Comparison of ENCODE assay signal across 32 cellular contexts in the genomic region with DNA sequence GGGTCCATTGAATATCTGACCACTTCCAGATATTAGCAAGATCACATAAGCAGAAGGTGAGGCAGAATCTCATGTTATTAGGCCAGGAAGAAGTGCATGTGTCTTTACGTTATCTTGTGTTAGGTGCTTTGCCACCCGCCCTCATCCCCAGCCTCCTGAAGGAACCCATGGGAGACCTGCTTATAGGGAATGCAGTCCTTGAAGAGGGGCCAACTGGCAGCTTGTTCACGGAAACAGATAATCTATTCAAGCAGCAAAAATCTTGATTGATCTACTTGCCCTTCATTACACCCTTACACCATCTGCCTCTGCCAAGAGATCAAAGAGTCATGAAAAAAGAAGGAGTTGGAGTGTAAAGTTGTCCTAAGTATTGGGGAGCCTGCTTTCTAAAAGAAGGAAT.
"Had no signal": no experiment of that assay in that cellular context is flagged by ENCODE, and none has a peak within 500 bp of the region (broad histone marks: within the 10 kb centered on the region; RNA-seq: fewer than 3 reads in every experiment).

No MANE protein-coding gene starts in this region.

- H3K9me3 Mint-ChIP-seq: endodermal cell had no signal

- H3K27ac Mint-ChIP-seq: activated CD4-positive, alpha-beta memory T cell treated with anti-CD3 and anti-CD28 coated beads for 36 hours; activated CD4-positive, alpha-beta T cell treated with anti-CD3 and anti-CD28 coated beads for 36 hours; activated CD4-positive, alpha-beta T cell treated with anti-CD3 and anti-CD28 coated beads, Interleukin-2, amount 10 ng/mL, durations not matched to agents 24 days and 14 days; activated CD8-positive, alpha-beta memory T cell treated with anti-CD3 and anti-CD28 coated beads, Interleukin-2, amount 10 ng/mL, durations not matched to agents 7 days and 5 days; activated CD8-positive, alpha-beta T cell treated with anti-CD3 and anti-CD28 coated beads, Interleukin-2, amount 10 ng/mL, durations not matched to agents 7 days and 5 days; activated naive CD4-positive, alpha-beta T cell treated with anti-CD3 and anti-CD28 coated beads, Interleukin-2, amount 10 ng/mL, durations not matched to agents 7 days and 5 days; activated naive CD4-positive, alpha-beta T cell treated with anti-CD3 and anti-CD28 coated beads, Interleukin-2, amount 50 U/mL, for 72 hours; activated naive CD8-positive, alpha-beta T cell treated with anti-CD3 and anti-CD28 coated beads, Interleukin-2, amount 10 ng/mL, durations not matched to agents 7 days and 5 days; dendritic cell treated with granulocyte-macrophage colony-stimulating factor and Interleukin-4, amounts not matched to agents 40 ng/mL and 50 ng/mL, for 4 days; endodermal cell; T-helper 17 cell; T-helper 2 cell treated with Interferon-gamma antibody and Interleukin-4, amounts not matched to agents 5 μg/mL and 100 μg/mL, for 36 hours had no signal

- DNase-seq: activated CD4-positive, alpha-beta memory T cell treated with anti-CD3 and anti-CD28 coated beads for 36 hours; activated CD4-positive, alpha-beta T cell treated with anti-CD3 and anti-CD28 coated beads for 36 hours; activated CD4-positive, alpha-beta T cell treated with anti-CD3 and anti-CD28 coated beads, Interleukin-2, amount 10 ng/mL, durations not matched to agents 24 days and 14 days; activated CD4-positive, CD25-positive, alpha-beta regulatory T cell; activated CD4-positive, CD25-positive, alpha-beta regulatory T cell treated with anti-CD3 and anti-CD28 coated beads, Interleukin-2, amount 50 U/mL, for 72 hours; activated CD8-positive, alpha-beta memory T cell treated with anti-CD3 and anti-CD28 coated beads, Interleukin-2, amount 10 ng/mL, durations not matched to agents 7 days and 5 days; activated CD8-positive, alpha-beta memory T cell treated with anti-CD3 and anti-CD28 coated beads, Interleukin-2, amount 50 U/mL, for 4 hours; activated CD8-positive, alpha-beta T cell treated with anti-CD3 and anti-CD28 coated beads, Interleukin-2, amount 10 ng/mL, durations not matched to agents 7 days and 5 days; activated gamma-delta T cell; activated naive CD4-positive, alpha-beta T cell; activated naive CD4-positive, alpha-beta T cell treated with anti-CD3 and anti-CD28 coated beads, Interleukin-2, amount 10 ng/mL, durations not matched to agents 7 days and 5 days; activated naive CD8-positive, alpha-beta T cell treated with anti-CD3 and anti-CD28 coated beads, Interleukin-2, amount 10 ng/mL, durations not matched to agents 7 days and 5 days; activated T-cell treated with anti-CD3 and anti-CD28 coated beads, Interleukin-2, amount 50 U/mL, for 1 hour; activated T-cell treated with anti-CD3 and anti-CD28 coated beads, Interleukin-2, amount 50 U/mL, for 48 hours; amniotic stem cell; anterior cingulate cortex; brain microvascular endothelial cell; dorsolateral prefrontal cortex; effector memory CD4-positive, alpha-beta T cell; endodermal cell; foreskin fibroblast; head of caudate nucleus; T-helper 1 cell; T-helper 17 cell; T1000 had no signal

- H3K27ac ChIP-seq: dorsolateral prefrontal cortex, gastroesophageal sphincter had no signal

- H3K36me3 Mint-ChIP-seq: activated CD4-positive, alpha-beta memory T cell treated with anti-CD3 and anti-CD28 coated beads for 36 hours; activated CD8-positive, alpha-beta memory T cell treated with anti-CD3 and anti-CD28 coated beads, Interleukin-2, amount 10 ng/mL, durations not matched to agents 7 days and 5 days; activated naive CD4-positive, alpha-beta T cell treated with anti-CD3 and anti-CD28 coated beads, Interleukin-2, amount 10 ng/mL, durations not matched to agents 7 days and 5 days; activated naive CD4-positive, alpha-beta T cell treated with anti-CD3 and anti-CD28 coated beads, Interleukin-2, amount 50 U/mL, for 72 hours; activated naive CD8-positive, alpha-beta T cell treated with anti-CD3 and anti-CD28 coated beads, Interleukin-2, amount 10 ng/mL, durations not matched to agents 7 days and 5 days had no signal

- H3K4me3 ChIP-seq: coronary artery, dorsolateral prefrontal cortex, gastroesophageal sphincter had no signal

- H3K27me3 Mint-ChIP-seq: activated CD4-positive, alpha-beta memory T cell treated with anti-CD3 and anti-CD28 coated beads for 36 hours; activated CD4-positive, alpha-beta T cell treated with anti-CD3 and anti-CD28 coated beads for 36 hours; activated CD4-positive, alpha-beta T cell treated with anti-CD3 and anti-CD28 coated beads, Interleukin-2, amount 10 ng/mL, durations not matched to agents 24 days and 14 days; activated CD8-positive, alpha-beta memory T cell treated with anti-CD3 and anti-CD28 coated beads, Interleukin-2, amount 10 ng/mL, durations not matched to agents 7 days and 5 days; activated naive CD4-positive, alpha-beta T cell treated with anti-CD3 and anti-CD28 coated beads, Interleukin-2, amount 10 ng/mL, durations not matched to agents 7 days and 5 days; activated naive CD8-positive, alpha-beta T cell treated with anti-CD3 and anti-CD28 coated beads, Interleukin-2, amount 10 ng/mL, durations not matched to agents 7 days and 5 days; central memory CD8-positive, alpha-beta T cell; dendritic cell treated with granulocyte-macrophage colony-stimulating factor and Interleukin-4, amounts not matched to agents 40 ng/mL and 50 ng/mL, for 4 days; T-helper 17 cell had no signal

- H3K4me1 Mint-ChIP-seq: activated CD4-positive, alpha-beta T cell treated with anti-CD3 and anti-CD28 coated beads for 36 hours; activated CD4-positive, alpha-beta T cell treated with anti-CD3 and anti-CD28 coated beads, Interleukin-2, amount 10 ng/mL, durations not matched to agents 24 days and 14 days; activated CD8-positive, alpha-beta memory T cell treated with anti-CD3 and anti-CD28 coated beads, Interleukin-2, amount 10 ng/mL, durations not matched to agents 7 days and 5 days; activated naive CD4-positive, alpha-beta T cell treated with anti-CD3 and anti-CD28 coated beads, Interleukin-2, amount 10 ng/mL, durations not matched to agents 7 days and 5 days; activated naive CD8-positive, alpha-beta T cell treated with anti-CD3 and anti-CD28 coated beads, Interleukin-2, amount 10 ng/mL, durations not matched to agents 7 days and 5 days; central memory CD8-positive, alpha-beta T cell; endodermal cell; T-helper 17 cell had no signal

- H3K4me3 Mint-ChIP-seq: activated CD4-positive, alpha-beta memory T cell treated with anti-CD3 and anti-CD28 coated beads for 36 hours; activated CD4-positive, alpha-beta T cell treated with anti-CD3 and anti-CD28 coated beads for 36 hours; activated CD4-positive, alpha-beta T cell treated with anti-CD3 and anti-CD28 coated beads, Interleukin-2, amount 10 ng/mL, durations not matched to agents 24 days and 14 days; activated CD8-positive, alpha-beta memory T cell treated with anti-CD3 and anti-CD28 coated beads, Interleukin-2, amount 10 ng/mL, durations not matched to agents 7 days and 5 days; activated CD8-positive, alpha-beta T cell treated with anti-CD3 and anti-CD28 coated beads, Interleukin-2, amount 10 ng/mL, durations not matched to agents 7 days and 5 days; activated naive CD4-positive, alpha-beta T cell treated with anti-CD3 and anti-CD28 coated beads, Interleukin-2, amount 10 ng/mL, durations not matched to agents 7 days and 5 days; activated naive CD8-positive, alpha-beta T cell treated with anti-CD3 and anti-CD28 coated beads, Interleukin-2, amount 10 ng/mL, durations not matched to agents 7 days and 5 days; central memory CD8-positive, alpha-beta T cell; dendritic cell treated with granulocyte-macrophage colony-stimulating factor and Interleukin-4, amounts not matched to agents 40 ng/mL and 50 ng/mL, for 4 days; endodermal cell; T-helper 17 cell; T-helper 2 cell treated with Interferon-gamma antibody and Interleukin-4, amounts not matched to agents 5 μg/mL and 100 μg/mL, for 36 hours had no signal

- H3K9me3 ChIP-seq: gastroesophageal sphincter had no signal

- H3K27me3 ChIP-seq: brain microvascular endothelial cell, dorsolateral prefrontal cortex, gastroesophageal sphincter had no signal

- H3K4me1 ChIP-seq: gastroesophageal sphincter had no signal

- H3K36me3 ChIP-seq: brain microvascular endothelial cell, gastroesophageal sphincter had no signal

- ATAC-seq: activated CD4-positive, alpha-beta T cell treated with anti-CD3 and anti-CD28 coated beads for 36 hours; activated CD8-positive, alpha-beta memory T cell treated with anti-CD3 and anti-CD28 coated beads, Interleukin-2, amount 10 ng/mL, durations not matched to agents 7 days and 5 days; activated CD8-positive, alpha-beta T cell treated with anti-CD3 and anti-CD28 coated beads, Interleukin-2, amount 10 ng/mL, durations not matched to agents 7 days and 5 days; activated naive CD4-positive, alpha-beta T cell treated with anti-CD3 and anti-CD28 coated beads, Interleukin-2, amount 50 U/mL, for 72 hours; esophagus mucosa; gastroesophageal sphincter; T-helper 17 cell had no signal
